21 cellular contexts compared by ENCODE assay signal in genomic region chr19:19750842-19751790, GRCh38.
"Had no signal": no experiment of that assay in that cellular context is flagged by ENCODE, and none has a peak within 500 bp of the region (broad histone marks: within the 10 kb centered on the region; RNA-seq: fewer than 3 reads in every experiment).

No MANE protein-coding gene starts in this region.

- H3K27me3 ChIP-seq: spleen, upper lobe of right lung had no signal

- H3K27ac Mint-ChIP-seq: activated CD4-positive, alpha-beta T cell treated with anti-CD3 and anti-CD28 coated beads, Interleukin-2, amount 10 ng/mL, durations not matched to agents 7 days and 5 days; activated naive CD4-positive, alpha-beta T cell treated with anti-CD3 and anti-CD28 coated beads, Interleukin-2, amount 50 U/mL, for 24 hours; activated T-helper 2 cell treated with anti-CD3 and anti-CD28 coated beads, Interferon-gamma antibody, Interleukin-2, Interleukin-4, amounts not matched to agents 10 μg/mL and 5 μg/mL and 100 μg/mL, durations not matched to agents 14 hours and 24 hours and 36 hours; brain; dendritic cell treated with granulocyte-macrophage colony-stimulating factor and Interleukin-4, amounts not matched to agents 40 ng/mL and 50 ng/mL, for 4 days; naive thymus-derived CD8-positive, alpha-beta T cell; T-helper 1 cell treated with Interleukin-12 subunit alpha and Interleukin-12 subunit beta and Interleukin-4 antibody, amounts not matched to agents 30 μg/mL and 1 μg/mL, for 36 hours had no signal

- DNase-seq: activated CD4-positive, alpha-beta T cell treated with anti-CD3 and anti-CD28 coated beads, Interleukin-2, amount 10 ng/mL, durations not matched to agents 7 days and 5 days; activated T-cell treated with anti-CD3 and anti-CD28 coated beads for 4 hours; amygdala; effector memory CD8-positive, alpha-beta T cell; erythroblast; hippocampal formation; left colon; mucosa of descending colon; naive thymus-derived CD8-positive, alpha-beta T cell; occipital lobe; psoas muscle; spleen; stimulated activated CD4-positive, alpha-beta T cell treated with anti-CD3 and anti-CD28 coated beads, Interleukin-1b, Interleukin-23, amount 100 ng/mL, for 48 hours; stimulated activated naive CD4-positive, alpha-beta T cell treated with Interleukin-2 at 50 U/mL for 16 hours; upper lobe of right lung had no signal

- H3K4me3 Mint-ChIP-seq: activated CD4-positive, alpha-beta T cell treated with anti-CD3 and anti-CD28 coated beads, Interleukin-2, amount 10 ng/mL, durations not matched to agents 7 days and 5 days; activated naive CD4-positive, alpha-beta T cell treated with anti-CD3 and anti-CD28 coated beads, Interleukin-2, amount 50 U/mL, for 24 hours; brain; central memory CD8-positive, alpha-beta T cell; dendritic cell treated with granulocyte-macrophage colony-stimulating factor and Interleukin-4, amounts not matched to agents 40 ng/mL and 50 ng/mL, for 4 days; effector memory CD8-positive, alpha-beta T cell; naive thymus-derived CD8-positive, alpha-beta T cell; T-helper 1 cell treated with Interleukin-12 subunit alpha and Interleukin-12 subunit beta and Interleukin-4 antibody, amounts not matched to agents 30 μg/mL and 1 μg/mL, for 36 hours had no signal

- H3K9me3 ChIP-seq: psoas muscle, upper lobe of right lung had no signal

- H3K27me3 Mint-ChIP-seq: activated CD4-positive, alpha-beta T cell treated with anti-CD3 and anti-CD28 coated beads, Interleukin-2, amount 10 ng/mL, durations not matched to agents 7 days and 5 days; activated naive CD4-positive, alpha-beta T cell treated with anti-CD3 and anti-CD28 coated beads, Interleukin-2, amount 50 U/mL, for 24 hours; brain; central memory CD8-positive, alpha-beta T cell; dendritic cell treated with granulocyte-macrophage colony-stimulating factor and Interleukin-4, amounts not matched to agents 40 ng/mL and 50 ng/mL, for 4 days; effector memory CD8-positive, alpha-beta T cell; naive thymus-derived CD8-positive, alpha-beta T cell had no signal

- H3K36me3 Mint-ChIP-seq: activated naive CD4-positive, alpha-beta T cell treated with anti-CD3 and anti-CD28 coated beads, Interleukin-2, amount 50 U/mL, for 24 hours; brain; naive thymus-derived CD8-positive, alpha-beta T cell had no signal

- H3K27ac ChIP-seq: psoas muscle, spleen, upper lobe of right lung had no signal

- H3K9me3 Mint-ChIP-seq: activated naive CD4-positive, alpha-beta T cell treated with anti-CD3 and anti-CD28 coated beads, Interleukin-2, amount 50 U/mL, for 24 hours; central memory CD8-positive, alpha-beta T cell; effector memory CD8-positive, alpha-beta T cell; naive thymus-derived CD8-positive, alpha-beta T cell had no signal

- H3K4me1 Mint-ChIP-seq: activated CD4-positive, alpha-beta T cell treated with anti-CD3 and anti-CD28 coated beads, Interleukin-2, amount 10 ng/mL, durations not matched to agents 7 days and 5 days; activated naive CD4-positive, alpha-beta T cell treated with anti-CD3 and anti-CD28 coated beads, Interleukin-2, amount 50 U/mL, for 24 hours; brain; central memory CD8-positive, alpha-beta T cell had no signal

- H3K4me3 ChIP-seq: mucosa of descending colon, psoas muscle, spleen, upper lobe of right lung had no signal

- H3K4me1 ChIP-seq: psoas muscle, spleen, upper lobe of right lung had no signal

- H3K36me3 ChIP-seq: spleen, upper lobe of right lung had no signal
